Comparison of ENCODE assay signal across 17 cellular contexts in genomic region chr1:167333114-167333513, GRCh38.
"Had no signal": no experiment of that assay in that cellular context is flagged by ENCODE, and none has a peak within 500 bp of the region (broad histone marks: within the 10 kb centered on the region; RNA-seq: fewer than 3 reads in every experiment).

No MANE protein-coding gene starts in this region.

- ATAC-seq: natural killer cell treated with Interleukin-12 subunit alpha and Interleukin-12 subunit beta and Interleukin-15 and Interleukin-18, amount 100 ng/mL, for 72 hours; stimulated activated effector memory CD8-positive, alpha-beta T cell treated with anti-CD3 and anti-CD28 coated beads, Interleukin-12 subunit alpha, Interleukin-12 subunit beta, amount 100 ng/mL, for 72 hours had no signal

- H3K27ac Mint-ChIP-seq: activated naive CD8-positive, alpha-beta T cell treated with anti-CD3 and anti-CD28 coated beads for 36 hours; activated T-cell treated with anti-CD3 and anti-CD28 coated beads, Interleukin-2, amount 50 U/mL, for 72 hours; natural killer cell treated with Interleukin-12 subunit alpha and Interleukin-12 subunit beta and Interleukin-15 and Interleukin-18, amount 100 ng/mL, for 72 hours; stimulated activated effector memory CD8-positive, alpha-beta T cell treated with anti-CD3 and anti-CD28 coated beads, Interleukin-12 subunit alpha, Interleukin-12 subunit beta, amount 100 ng/mL, for 72 hours had no signal

- H3K27me3 ChIP-seq: dorsolateral prefrontal cortex, sigmoid colon, tibial artery had no signal

- H3K4me3 Mint-ChIP-seq: activated naive CD8-positive, alpha-beta T cell treated with anti-CD3 and anti-CD28 coated beads for 36 hours; activated T-cell treated with anti-CD3 and anti-CD28 coated beads, Interleukin-2, amount 50 U/mL, for 72 hours; natural killer cell treated with Interleukin-12 subunit alpha and Interleukin-12 subunit beta and Interleukin-15 and Interleukin-18, amount 100 ng/mL, for 72 hours; stimulated activated effector memory CD8-positive, alpha-beta T cell treated with anti-CD3 and anti-CD28 coated beads, Interleukin-12 subunit alpha, Interleukin-12 subunit beta, amount 100 ng/mL, for 72 hours had no signal

- H3K27me3 Mint-ChIP-seq: activated naive CD8-positive, alpha-beta T cell treated with anti-CD3 and anti-CD28 coated beads for 36 hours; natural killer cell treated with Interleukin-12 subunit alpha and Interleukin-12 subunit beta and Interleukin-15 and Interleukin-18, amount 100 ng/mL, for 72 hours had no signal

- H3K27ac ChIP-seq: sigmoid colon, tibial artery, VCaP had no signal

- H3K9me3 Mint-ChIP-seq: natural killer cell treated with Interleukin-12 subunit alpha and Interleukin-12 subunit beta and Interleukin-15 and Interleukin-18, amount 100 ng/mL, for 72 hours; stimulated activated effector memory CD8-positive, alpha-beta T cell treated with anti-CD3 and anti-CD28 coated beads, Interleukin-12 subunit alpha, Interleukin-12 subunit beta, amount 100 ng/mL, for 72 hours had no signal

- H3K9me3 ChIP-seq: sigmoid colon had no signal

- H3K4me3 ChIP-seq: sigmoid colon, tibial artery had no signal

- DNase-seq: activated CD4-positive, alpha-beta T cell treated with anti-CD3 and anti-CD28 coated beads for 1 hour; activated CD4-positive, alpha-beta T cell treated with anti-CD3 and anti-CD28 coated beads, Interleukin-2, amount 50 U/mL, for 4 hours; activated gamma-delta T cell treated with Interleukin-2 at 50 U/mL for 16 hours; activated naive CD8-positive, alpha-beta T cell treated with anti-CD3 and anti-CD28 coated beads for 36 hours; activated T-cell treated with anti-CD3 and anti-CD28 coated beads, Interleukin-2, amount 50 U/mL, for 72 hours; amniotic stem cell; dorsolateral prefrontal cortex; mesendoderm; sigmoid colon; stimulated activated CD4-positive, alpha-beta T cell treated with anti-CD3 and anti-CD28 coated beads, Interleukin-4, amount 100 ng/mL, for 24 hours; substantia nigra; T1000; tibial artery had no signal

- FAIRE-seq: urothelium cell line had no signal
